29 cellular contexts compared by ENCODE assay signal in genomic region chr11:12445001-12445400, GRCh38.
"Had no signal": no experiment of that assay in that cellular context is flagged by ENCODE, and none has a peak within 500 bp of the region (broad histone marks: within the 10 kb centered on the region; RNA-seq: fewer than 3 reads in every experiment).

No MANE protein-coding gene starts in this region.

- ATAC-seq: naive thymus-derived CD8-positive, alpha-beta T cell; pancreas; right cardiac atrium; right lobe of liver; stimulated activated effector memory CD8-positive, alpha-beta T cell treated with anti-CD3 and anti-CD28 coated beads, Interleukin-12 subunit alpha, Interleukin-12 subunit beta, amount 100 ng/mL, for 72 hours; stimulated activated naive B cell treated with anti-CD40 and anti-IgM and Interleukin-4, amounts not matched to agents 10 μg/mL and 1 μg/mL and 100 μg/mL, for 72 hours; upper lobe of right lung had no signal

- H3K9me3 Mint-ChIP-seq: stimulated activated effector memory CD8-positive, alpha-beta T cell treated with anti-CD3 and anti-CD28 coated beads, Interleukin-12 subunit alpha, Interleukin-12 subunit beta, amount 100 ng/mL, for 72 hours; stimulated activated naive B cell treated with anti-CD40 and anti-IgM and Interleukin-4, amounts not matched to agents 10 μg/mL and 1 μg/mL and 100 μg/mL, for 72 hours; stimulated activated naive CD8-positive, alpha-beta T cell treated with anti-CD3 and anti-CD28 coated beads, Interleukin-15, Interleukin-2, amounts not matched to agents 100 ng/mL and 50 ng/mL, for 24 hours had no signal

- H3K4me1 ChIP-seq: pancreas, prostate gland, right lobe of liver, suprapubic skin, testis, upper lobe of right lung had no signal

- H3K9me3 ChIP-seq: neutrophil, pancreas, prostate gland, right lobe of liver, sigmoid colon, stomach, suprapubic skin, testis, tibial artery, transverse colon, upper lobe of right lung, uterus had no signal

- H3K4me3 Mint-ChIP-seq: naive B cell; naive thymus-derived CD8-positive, alpha-beta T cell; nephron progenitor cell; neural crest cell; stimulated activated effector memory CD8-positive, alpha-beta T cell treated with anti-CD3 and anti-CD28 coated beads, Interleukin-12 subunit alpha, Interleukin-12 subunit beta, amount 100 ng/mL, for 72 hours; stimulated activated naive B cell treated with anti-CD40 and anti-IgM and Interleukin-4, amounts not matched to agents 10 μg/mL and 1 μg/mL and 100 μg/mL, for 72 hours; stimulated activated naive CD8-positive, alpha-beta T cell treated with anti-CD3 and anti-CD28 coated beads, Interleukin-15, Interleukin-2, amounts not matched to agents 100 ng/mL and 50 ng/mL, for 24 hours; type B pancreatic cell had no signal

- H3K27me3 ChIP-seq: neutrophil, pancreas, right lobe of liver, sigmoid colon, stomach, suprapubic skin, testis, tibial artery, transverse colon, upper lobe of right lung, uterus had no signal

- H3K36me3 ChIP-seq: neutrophil, pancreas, prostate gland, right lobe of liver, suprapubic skin, upper lobe of right lung, uterus had no signal

- DNase-seq: naive B cell; naive thymus-derived CD8-positive, alpha-beta T cell; nephron progenitor cell; nucleus accumbens; pancreas; right cardiac atrium; right lobe of liver; sigmoid colon; small intestine; stimulated activated CD4-positive, alpha-beta T cell treated with anti-CD3 and anti-CD28 coated beads, Interleukin-15, amount 100 ng/mL, for 24 hours; stimulated activated CD4-positive, alpha-beta T cell treated with anti-CD3 and anti-CD28 coated beads, Interleukin-2, amount 100 ng/mL, for 24 hours; stimulated activated CD4-positive, alpha-beta T cell treated with anti-CD3 and anti-CD28 coated beads, Interleukin-2, amount 100 ng/mL, for 48 hours; stimulated activated CD4-positive, alpha-beta T cell treated with anti-CD3 and anti-CD28 coated beads, Interleukin-4, amount 100 ng/mL, for 24 hours; stimulated activated naive B cell treated with anti-CD40 and anti-IgM and Interleukin-4, amounts not matched to agents 10 μg/mL and 1 μg/mL and 100 μg/mL, for 72 hours; stimulated activated naive CD4-positive, alpha-beta T cell treated with Interleukin-2 at 50 U/mL for 16 hours; stomach; substantia nigra; testis; tibial artery; transverse colon; upper lobe of right lung; uterus had no signal

- H3K36me3 Mint-ChIP-seq: naive B cell; naive thymus-derived CD8-positive, alpha-beta T cell; stimulated activated effector memory CD8-positive, alpha-beta T cell treated with anti-CD3 and anti-CD28 coated beads, Interleukin-12 subunit alpha, Interleukin-12 subunit beta, amount 100 ng/mL, for 72 hours; stimulated activated naive B cell treated with anti-CD40 and anti-IgM and Interleukin-4, amounts not matched to agents 10 μg/mL and 1 μg/mL and 100 μg/mL, for 72 hours had no signal

- H3K27me3 Mint-ChIP-seq: type B pancreatic cell had no signal

- H3K4me1 Mint-ChIP-seq: naive B cell; naive thymus-derived CD8-positive, alpha-beta T cell; stimulated activated effector memory CD8-positive, alpha-beta T cell treated with anti-CD3 and anti-CD28 coated beads, Interleukin-12 subunit alpha, Interleukin-12 subunit beta, amount 100 ng/mL, for 72 hours; stimulated activated naive B cell treated with anti-CD40 and anti-IgM and Interleukin-4, amounts not matched to agents 10 μg/mL and 1 μg/mL and 100 μg/mL, for 72 hours had no signal

- H3K27ac Mint-ChIP-seq: naive B cell; naive thymus-derived CD8-positive, alpha-beta T cell; nephron progenitor cell; stimulated activated effector memory CD8-positive, alpha-beta T cell treated with anti-CD3 and anti-CD28 coated beads, Interleukin-12 subunit alpha, Interleukin-12 subunit beta, amount 100 ng/mL, for 72 hours; stimulated activated naive B cell treated with anti-CD40 and anti-IgM and Interleukin-4, amounts not matched to agents 10 μg/mL and 1 μg/mL and 100 μg/mL, for 72 hours; stimulated activated naive CD8-positive, alpha-beta T cell treated with anti-CD3 and anti-CD28 coated beads, Interleukin-15, Interleukin-2, amounts not matched to agents 100 ng/mL and 50 ng/mL, for 24 hours; type B pancreatic cell had no signal

- H3K27ac ChIP-seq: neutrophil, pancreas, prostate gland, right lobe of liver, suprapubic skin, testis, tibial artery, upper lobe of right lung, uterus had no signal

- H3K4me3 ChIP-seq: pancreas, prostate gland, right lobe of liver, sigmoid colon, stomach, suprapubic skin, testis, tibial artery, transverse colon, upper lobe of right lung, uterus had no signal
